Comparison of ENCODE assay signal across 9 cellular contexts in the genomic region with DNA sequence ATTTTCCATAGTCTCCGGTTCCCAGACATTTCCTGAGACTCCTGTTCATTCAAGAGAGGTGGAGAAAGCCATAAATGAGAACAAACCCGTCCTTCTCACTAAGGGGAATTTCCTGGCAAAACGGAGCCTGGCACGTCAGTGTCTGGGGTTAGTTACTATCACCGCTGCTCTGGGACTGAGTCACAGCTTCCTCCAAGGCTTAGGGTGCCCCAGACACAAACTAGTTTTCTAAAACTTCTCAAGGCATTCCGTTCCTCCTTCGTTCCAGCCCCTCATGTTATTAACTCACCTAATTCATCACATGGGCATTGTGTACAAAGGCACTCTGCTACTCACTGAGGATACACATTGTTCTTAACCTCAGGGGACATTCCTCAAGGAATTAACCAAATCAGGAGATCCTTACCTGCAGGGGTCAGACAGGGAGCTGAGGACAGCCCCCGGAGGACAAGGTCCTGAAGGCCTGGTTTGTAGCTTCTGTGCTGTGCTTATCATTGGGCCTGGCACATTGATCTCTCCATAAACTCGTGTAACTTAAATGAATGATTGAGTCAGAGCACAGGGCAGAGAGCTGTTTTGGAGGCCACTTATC.
A peak's percentile ranks its signal among the peaks of the same experiment; 100 is the strongest.
DNase-seq lines count a peak whose midpoint lies in the region; ATAC-seq and TF ChIP-seq lines count a peak whose summit lies in the region.
"Had no signal": no experiment of that assay in that cellular context is flagged by ENCODE, and none has a peak within 500 bp of the region (broad histone marks: within the 10 kb centered on the region; RNA-seq: fewer than 3 reads in every experiment).

No MANE protein-coding gene starts in this region.

- BruUV-seq in PC-3 (replicated peaks; lab: Mats Ljungman, UMichigan): no TSS peak

- H4K20me1 ChIP-seq in GM23338 (replicated peaks; ENCODE audit: insufficient read depth) (no peaks in the 10 kb centered on the region), PC-3 (ENCODE audit: low read length) (no peaks in the 10 kb centered on the region)

- peak overlapping the region; percentile 70; the same call in 1 of the 2 replicates for H3K27ac Mint-ChIP-seq in GM23338

- H3K36me3 ChIP-seq in GM23338 (ENCODE audit: insufficient read depth) (no peaks in the 10 kb centered on the region), PC-3 (ENCODE audit: low read depth, low read length) (no peaks in the 10 kb centered on the region)

- H3K9me3 ChIP-seq in PC-3 (ENCODE audit: low read length): no peaks in the 10 kb centered on the region

- peaks cover 38% of the 10 kb centered on the region for H3K4me1 Mint-ChIP-seq in GM23338

- 0 out of 2 replicates have a peak, but pooled peaks cover 3% of the 10 kb centered on the region for H3K9me2 ChIP-seq in GM23338 (ENCODE audit: insufficient read depth)
- H3K9me2 ChIP-seq in PC-3 (replicated peaks; ENCODE audit: low read length): no peaks in the 10 kb centered on the region

- H3K4me3 ChIP-seq in GM23338 (no peak overlapping the region), PC-3 (ENCODE audit: low read length) (no peak overlapping the region)

- DNase-seq in EL (peak; percentile 94), GM23338 (ENCODE audit: low spot score) (peak; percentile 73), PC-3 (peak; percentile 64), amniotic epithelial cell (ENCODE audit: low read depth) (peak; percentile 94), left colon (peak in 1 of 2 donors; percentile 54), AG08396 (ENCODE audit: low spot score) (no peak)
- peak; percentile 24 for DNase-seq in stimulated activated CD8-positive, alpha-beta memory T cell treated with anti-CD3 and anti-CD28 coated beads, Interleukin-12 subunit alpha, Interleukin-12 subunit beta, amount 100 ng/mL, for 4 hours (ENCODE audit: low read depth)

- POLR2A ChIA-PET in PC-3 (lab: Charles Lee; ENCODE audit: unreplicated experiment): no interaction called here

- H3K27me3 Mint-ChIP-seq in GM23338 (ENCODE audit: insufficient read depth, low read depth, poor library complexity): peaks cover 7% of the 10 kb centered on the region

- ATAC-seq in GM23338 (peak; percentile 94), PC-3 (peak; percentile 66), left colon (peak; percentile 29), GM21737 (IDR thresholded peaks at IDR 0.05; ENCODE audit: unreplicated experiment) (no peak)

- H3K4me3 Mint-ChIP-seq in GM23338: no peak overlapping the region

- H3K4me2 ChIP-seq in GM23338: no peak overlapping the region
- H3K4me2 ChIP-seq in PC-3 (ENCODE audit: low read length): peak overlapping the region; percentile 63
- H3K4me2 ChIP-seq: KMS-11 had no signal

- H2AFZ ChIP-seq in GM23338 (no peak overlapping the region), PC-3 (ENCODE audit: low read length) (0 out of 2 replicates have a peak overlapping the region, but pooled peaks have one; percentile 1)

- CTCF ChIA-PET in PC-3 (lab: Charles Lee): interaction anchor here (0.7 kb wide), 1 partner anchor 651 kb away, joined by 3 read pairs; no protein-coding TSS in a partner anchor

- no peaks in the 10 kb centered on the region for H3K9me3 Mint-ChIP-seq in GM23338

- H3F3A ChIP-seq in GM23338 (replicated peaks; ENCODE audit: low read depth) (no peaks in the 10 kb centered on the region), PC-3 (ENCODE audit: low read length, unreplicated experiment) (no peaks in the 10 kb centered on the region)

- H3K4me1 ChIP-seq in GM23338 (ENCODE audit: insufficient read depth): peaks cover 14% of the 10 kb centered on the region
- H3K4me1 ChIP-seq in PC-3 (ENCODE audit: insufficient read depth, low read length): peaks cover 27% of the 10 kb centered on the region

- H3K9ac ChIP-seq in PC-3 (ENCODE audit: low read length): peak overlapping the region; percentile 64
- H3K9ac ChIP-seq: KMS-11 had no signal

- H3K27me3 ChIP-seq in GM23338 (ENCODE audit: insufficient read depth) (no peaks in the 10 kb centered on the region), PC-3 (ENCODE audit: low read length) (no peaks in the 10 kb centered on the region)

- H3K79me2 ChIP-seq in GM23338 (replicated peaks; ENCODE audit: insufficient read depth) (no peaks in the 10 kb centered on the region), PC-3 (ENCODE audit: low read length) (no peaks in the 10 kb centered on the region)

- TF ChIP-seq CTCF in GM23338 (conservative IDR thresholded peaks at IDR 0.05; ENCODE audit: low read depth in 2 of 2) (peak in 1 of 2 experiments; percentile 14; a peak in 1 of 4 replicates), PC-3 (conservative IDR thresholded peaks at IDR 0.05; ENCODE audit: low read depth, low read length) (no peak)

- intact Hi-C loops in PC-3 (cut with micrococcal nuclease): no loop called here
- intact Hi-C loops in left colon (cut with DNase I, micrococcal nuclease): no loop called here

- H3K27ac ChIP-seq in GM23338 (ENCODE audit: low read depth) (no peak overlapping the region; the same call in 1 of the 2 replicates), PC-3 (ENCODE audit: low read length) (peak overlapping the region; percentile 90)
- H3K27ac ChIP-seq: KMS-11 had no signal

- H3K36me3 Mint-ChIP-seq in GM23338 (ENCODE audit: low read depth): no peaks in the 10 kb centered on the region

TF ChIP-seq in GM23338, 12 proteins besides CTCF, POLR2A, EP300 and RAD21 (continues in another document):
- TF ChIP-seq ZNF114 (CRISPR knock-in tag; IDR thresholded peaks at IDR 0.05) (no peak), ZNF331 (CRISPR knock-in tag; IDR thresholded peaks at IDR 0.05; ENCODE audit: low read depth) (no peak), STAT1 (IDR thresholded peaks at IDR 0.05; ENCODE audit: unreplicated experiment) (no peak), CREB1 (CRISPR knock-in tag; IDR thresholded peaks at IDR 0.05; ENCODE audit: low read depth) (peak; percentile 51), NANOG (IDR thresholded peaks at IDR 0.05; ENCODE audit: borderline replicate concordance) (no peak), EZH2 (IDR thresholded peaks at IDR 0.05; ENCODE audit: low read depth, unreplicated experiment) (no peak), POLR2AphosphoS5 (IDR thresholded peaks at IDR 0.05; ENCODE audit: low read depth) (no peak), EZH2phosphoT487 (IDR thresholded peaks at IDR 0.05; ENCODE audit: unreplicated experiment) (no peak)
- TF ChIP-seq, protein P1, sequence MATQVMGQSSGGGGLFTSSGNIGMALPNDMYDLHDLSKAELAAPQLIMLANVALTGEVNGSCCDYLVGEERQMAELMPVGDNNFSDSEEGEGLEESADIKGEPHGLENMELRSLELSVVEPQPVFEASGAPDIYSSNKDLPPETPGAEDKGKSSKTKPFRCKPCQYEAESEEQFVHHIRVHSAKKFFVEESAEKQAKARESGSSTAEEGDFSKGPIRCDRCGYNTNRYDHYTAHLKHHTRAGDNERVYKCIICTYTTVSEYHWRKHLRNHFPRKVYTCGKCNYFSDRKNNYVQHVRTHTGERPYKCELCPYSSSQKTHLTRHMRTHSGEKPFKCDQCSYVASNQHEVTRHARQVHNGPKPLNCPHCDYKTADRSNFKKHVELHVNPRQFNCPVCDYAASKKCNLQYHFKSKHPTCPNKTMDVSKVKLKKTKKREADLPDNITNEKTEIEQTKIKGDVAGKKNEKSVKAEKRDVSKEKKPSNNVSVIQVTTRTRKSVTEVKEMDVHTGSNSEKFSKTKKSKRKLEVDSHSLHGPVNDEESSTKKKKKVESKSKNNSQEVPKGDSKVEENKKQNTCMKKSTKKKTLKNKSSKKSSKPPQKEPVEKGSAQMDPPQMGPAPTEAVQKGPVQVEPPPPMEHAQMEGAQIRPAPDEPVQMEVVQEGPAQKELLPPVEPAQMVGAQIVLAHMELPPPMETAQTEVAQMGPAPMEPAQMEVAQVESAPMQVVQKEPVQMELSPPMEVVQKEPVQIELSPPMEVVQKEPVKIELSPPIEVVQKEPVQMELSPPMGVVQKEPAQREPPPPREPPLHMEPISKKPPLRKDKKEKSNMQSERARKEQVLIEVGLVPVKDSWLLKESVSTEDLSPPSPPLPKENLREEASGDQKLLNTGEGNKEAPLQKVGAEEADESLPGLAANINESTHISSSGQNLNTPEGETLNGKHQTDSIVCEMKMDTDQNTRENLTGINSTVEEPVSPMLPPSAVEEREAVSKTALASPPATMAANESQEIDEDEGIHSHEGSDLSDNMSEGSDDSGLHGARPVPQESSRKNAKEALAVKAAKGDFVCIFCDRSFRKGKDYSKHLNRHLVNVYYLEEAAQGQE (IDR thresholded peaks at IDR 0.05; ENCODE audit: unreplicated experiment): no peak
